ENCODE assay signal across 8 cellular contexts in genomic region chrX:153494541-153495361, GRCh38. TPM values are rescaled to one million over a fixed set of nuclear protein-coding genes. Genes with fewer than 3 reads are reported as not detected.
DNase-seq lines count a peak whose midpoint lies in the region; ATAC-seq and TF ChIP-seq lines count a peak whose summit lies in the region.

Gene BGN, plus strand, starts transcription at chrX:153494980. Its CDS starts 9,652 bp downstream, at chrX:153504632.

- WGBS in right lobe of liver (ENCODE audit: insufficient coverage, low coverage, low lambda C conversion rate, missing lambda C conversion rate) = 42% methylated on average over 22 of the region's 41 CpGs

- H3K9me3 ChIP-seq in right lobe of liver = no peaks in the 10 kb centered on the region

- TF ChIP-seq CTCF in right lobe of liver (IDR thresholded peaks at IDR 0.05) (peak in 3 of 4 donors; percentile 4 to 17 (median 7)), type B pancreatic cell (conservative IDR thresholded peaks at IDR 0.05) (peak; percentile 58)

- intact Hi-C loops in right lobe of liver (cut with DNase I) = no loop called here
- intact Hi-C loops in activated CD4-positive, alpha-beta T cell treated with anti-CD3 and anti-CD28 coated beads, Interleukin-2, amount 10 ng/mL, durations not matched to agents 24 days and 14 days (cut with micrococcal nuclease) = no loop called here

- peak within 1 kb of the TSS; percentile 81 for H3K4me3 Mint-ChIP-seq in type B pancreatic cell
- H3K4me3 Mint-ChIP-seq in stimulated activated memory B cell treated with anti-CD40 and anti-IgM and Interleukin-4, amounts not matched to agents 10 μg/mL and 1 μg/mL and 100 μg/mL, for 72 hours = no peak within 1 kb of the TSS
- H3K4me3 Mint-ChIP-seq in activated CD4-positive, alpha-beta T cell treated with anti-CD3 and anti-CD28 coated beads, Interleukin-2, amount 10 ng/mL, durations not matched to agents 24 days and 14 days = no peak within 1 kb of the TSS

- TF ChIP-seq POLR2A in right lobe of liver (IDR thresholded peaks at IDR 0.05) = no peak

- H2AFZ ChIP-seq in ACC112 (ENCODE audit: low read length, unreplicated experiment) = peak within 1 kb of the TSS; percentile 23

- H3K27me3 Mint-ChIP-seq in type B pancreatic cell = no peaks in the 10 kb centered on the region
- peaks cover 26% of the 10 kb centered on the region for H3K27me3 Mint-ChIP-seq in stimulated activated memory B cell treated with anti-CD40 and anti-IgM and Interleukin-4, amounts not matched to agents 10 μg/mL and 1 μg/mL and 100 μg/mL, for 72 hours
- peaks cover 3% of the 10 kb centered on the region for H3K27me3 Mint-ChIP-seq in activated CD4-positive, alpha-beta T cell treated with anti-CD3 and anti-CD28 coated beads, Interleukin-2, amount 10 ng/mL, durations not matched to agents 24 days and 14 days

- peak within 1 kb of the TSS; percentile 88 for H3K4me3 ChIP-seq in ACC112 (ENCODE audit: low read depth, low read length)
- peak within 1 kb of the TSS; percentile 18 to 26 (median 18) for H3K4me3 ChIP-seq in right lobe of liver

- H3K9me3 Mint-ChIP-seq in type B pancreatic cell = no peaks in the 10 kb centered on the region
- no peaks in the 10 kb centered on the region for H3K9me3 Mint-ChIP-seq in stimulated activated memory B cell treated with anti-CD40 and anti-IgM and Interleukin-4, amounts not matched to agents 10 μg/mL and 1 μg/mL and 100 μg/mL, for 72 hours
- H3K9me3 Mint-ChIP-seq in activated CD4-positive, alpha-beta T cell treated with anti-CD3 and anti-CD28 coated beads, Interleukin-2, amount 10 ng/mL, durations not matched to agents 24 days and 14 days = no peaks in the 10 kb centered on the region

- H3K27ac ChIP-seq in ACC112 (ENCODE audit: low read depth, low read length) (peak within 1 kb of the TSS; percentile 64), cingulate gyrus (ENCODE audit: low read depth, low read length) (peak within 1 kb of the TSS; percentile 47), right lobe of liver (no peak within 1 kb of the TSS)

- H3K4me1 ChIP-seq in ACC112 (ENCODE audit: control insufficient read depth, insufficient read depth, low read length, unreplicated experiment) = peaks cover 27% of the 10 kb centered on the region
- no peaks in the 10 kb centered on the region for H3K4me1 ChIP-seq in right lobe of liver

- DNase-seq in HuH-7.5 (ENCODE audit: low spot score) (peak; percentile 64), right lobe of liver (peak in 1 of 3 donors; percentile 40), type B pancreatic cell (ENCODE audit: extremely low spot score, unreplicated experiment) (no peak), T-helper 2 cell (no peak)
- DNase-seq in activated CD4-positive, alpha-beta T cell treated with anti-CD3 and anti-CD28 coated beads, Interleukin-2, amount 10 ng/mL, durations not matched to agents 24 days and 14 days = no peak

- H3K36me3 Mint-ChIP-seq in type B pancreatic cell = no peaks in the 10 kb centered on the region
- H3K36me3 Mint-ChIP-seq in stimulated activated memory B cell treated with anti-CD40 and anti-IgM and Interleukin-4, amounts not matched to agents 10 μg/mL and 1 μg/mL and 100 μg/mL, for 72 hours = no peaks in the 10 kb centered on the region
- no peaks in the 10 kb centered on the region for H3K36me3 Mint-ChIP-seq in activated CD4-positive, alpha-beta T cell treated with anti-CD3 and anti-CD28 coated beads, Interleukin-2, amount 10 ng/mL, durations not matched to agents 24 days and 14 days (ENCODE audit: low read depth)

- H3K27me3 ChIP-seq in ACC112 (ENCODE audit: insufficient read depth, low read length) = no peaks in the 10 kb centered on the region
- no peaks in the 10 kb centered on the region for H3K27me3 ChIP-seq in right lobe of liver

- H3K36me3 ChIP-seq in ACC112 (ENCODE audit: insufficient read depth, low read length) (no peaks in the 10 kb centered on the region), right lobe of liver (no peaks in the 10 kb centered on the region)

- H3K79me2 ChIP-seq in ACC112 (ENCODE audit: control insufficient read depth, insufficient read depth, low read length, unreplicated experiment) = peaks cover 35% of the 10 kb centered on the region

- H3K4me1 Mint-ChIP-seq in type B pancreatic cell (ENCODE audit: unreplicated experiment) = peaks cover 5% of the 10 kb centered on the region
- peaks cover 5% of the 10 kb centered on the region for H3K4me1 Mint-ChIP-seq in stimulated activated memory B cell treated with anti-CD40 and anti-IgM and Interleukin-4, amounts not matched to agents 10 μg/mL and 1 μg/mL and 100 μg/mL, for 72 hours
- H3K4me1 Mint-ChIP-seq in activated CD4-positive, alpha-beta T cell treated with anti-CD3 and anti-CD28 coated beads, Interleukin-2, amount 10 ng/mL, durations not matched to agents 24 days and 14 days = no peaks in the 10 kb centered on the region

- H3K27ac Mint-ChIP-seq in type B pancreatic cell = no peak within 1 kb of the TSS
- H3K27ac Mint-ChIP-seq in stimulated activated memory B cell treated with anti-CD40 and anti-IgM and Interleukin-4, amounts not matched to agents 10 μg/mL and 1 μg/mL and 100 μg/mL, for 72 hours = no peak within 1 kb of the TSS
- no peak within 1 kb of the TSS for H3K27ac Mint-ChIP-seq in activated CD4-positive, alpha-beta T cell treated with anti-CD3 and anti-CD28 coated beads, Interleukin-2, amount 10 ng/mL, durations not matched to agents 24 days and 14 days

- peak; percentile 18 to 53 (median 36) for ATAC-seq in right lobe of liver
- ATAC-seq in stimulated activated memory B cell treated with anti-CD40 and anti-IgM and Interleukin-4, amounts not matched to agents 10 μg/mL and 1 μg/mL and 100 μg/mL, for 72 hours = no peak

RNA-seq across cellular contexts. Expression of gene BGN, which starts in this region (rescaled TPM):
- total RNA-seq in right lobe of liver (100 to 1,000 TPM in 4 of 6 experiments, 10 to 100 TPM in 2; 57.0 to 161 (median 122) TPM), type B pancreatic cell (ENCODE audit: low replicate concordance) (2.7 and 29.6 TPM in 2 replicates)
- not detected in 2 replicates for total RNA-seq in activated CD4-positive, alpha-beta T cell treated with anti-CD3 and anti-CD28 coated beads, Interleukin-2, amount 10 ng/mL, durations not matched to agents 24 days and 14 days

Comparison
In these comparisons a context has a peak if more than half of its experiments do, and no peak if none do; other contexts are left out.
1. H3K27ac ChIP-seq: peak in ACC112 (single experiment) and cingulate gyrus (single experiment); none in right lobe of liver (0 of 3).